ENCODE assay signal across 8 cellular contexts in genomic region chr3:16338124-16338523, GRCh38.
A peak's percentile ranks its signal among the peaks of the same experiment; 100 is the strongest.
DNase-seq lines count a peak whose midpoint lies in the region; ATAC-seq and TF ChIP-seq lines count a peak whose summit lies in the region.

No MANE protein-coding gene starts in this region.

- ATAC-seq in GM19351 (IDR thresholded peaks at IDR 0.05; ENCODE audit: unreplicated experiment) (peak; percentile 91), HG03196 (IDR thresholded peaks at IDR 0.05; ENCODE audit: unreplicated experiment) (peak; percentile 88), GM21360 (IDR thresholded peaks at IDR 0.05; ENCODE audit: unreplicated experiment) (no peak), GM18873 (IDR thresholded peaks at IDR 0.05; ENCODE audit: low FRiP score, unreplicated experiment) (no peak)

- DNase-seq in activated CD4-positive, alpha-beta T cell treated with anti-CD3 and anti-CD28 coated beads, Interleukin-2, amount 10 ng/mL, durations not matched to agents 24 days and 14 days, result peak; percentile 87
- peak; percentile 45 for DNase-seq in iris pigment epithelial cell (ENCODE audit: low read depth)
- no peak for DNase-seq in endothelial cell (ENCODE audit: low spot score)
- DNase-seq in mucosa of gallbladder (ENCODE audit: low spot score), result no peak

- intact Hi-C loops in activated CD4-positive, alpha-beta T cell treated with anti-CD3 and anti-CD28 coated beads, Interleukin-2, amount 10 ng/mL, durations not matched to agents 24 days and 14 days (cut with micrococcal nuclease), result loop anchor here (5.0 kb wide), 2 partner anchors 34 to 214 kb away; no protein-coding TSS in a partner anchor

- H3K36me3 Mint-ChIP-seq in activated CD4-positive, alpha-beta T cell treated with anti-CD3 and anti-CD28 coated beads, Interleukin-2, amount 10 ng/mL, durations not matched to agents 24 days and 14 days (ENCODE audit: low read depth), result peaks cover 56% of the 10 kb centered on the region
- peaks cover 27% of the 10 kb centered on the region for H3K36me3 Mint-ChIP-seq in endothelial cell (ENCODE audit: low read depth, unreplicated experiment)

- H3K9me3 Mint-ChIP-seq in activated CD4-positive, alpha-beta T cell treated with anti-CD3 and anti-CD28 coated beads, Interleukin-2, amount 10 ng/mL, durations not matched to agents 24 days and 14 days, result no peaks in the 10 kb centered on the region
- no peaks in the 10 kb centered on the region for H3K9me3 Mint-ChIP-seq in endothelial cell (ENCODE audit: unreplicated experiment)

- H3K27ac Mint-ChIP-seq in activated CD4-positive, alpha-beta T cell treated with anti-CD3 and anti-CD28 coated beads, Interleukin-2, amount 10 ng/mL, durations not matched to agents 24 days and 14 days, result peak overlapping the region; percentile 92
- H3K27ac Mint-ChIP-seq in endothelial cell (ENCODE audit: unreplicated experiment), result no peak overlapping the region

- peaks cover 36% of the 10 kb centered on the region for H3K4me1 Mint-ChIP-seq in activated CD4-positive, alpha-beta T cell treated with anti-CD3 and anti-CD28 coated beads, Interleukin-2, amount 10 ng/mL, durations not matched to agents 24 days and 14 days
- H3K4me1 Mint-ChIP-seq in endothelial cell (ENCODE audit: unreplicated experiment), result peaks cover 11% of the 10 kb centered on the region

- no peaks in the 10 kb centered on the region for H3K27me3 Mint-ChIP-seq in activated CD4-positive, alpha-beta T cell treated with anti-CD3 and anti-CD28 coated beads, Interleukin-2, amount 10 ng/mL, durations not matched to agents 24 days and 14 days
- peaks cover 7% of the 10 kb centered on the region for H3K27me3 Mint-ChIP-seq in endothelial cell (ENCODE audit: unreplicated experiment)

- TF ChIP-seq CTCF in endothelial cell (IDR thresholded peaks at IDR 0.05; ENCODE audit: unreplicated experiment), result no peak

- peak overlapping the region; percentile 76 for H3K4me3 Mint-ChIP-seq in activated CD4-positive, alpha-beta T cell treated with anti-CD3 and anti-CD28 coated beads, Interleukin-2, amount 10 ng/mL, durations not matched to agents 24 days and 14 days
- H3K4me3 Mint-ChIP-seq in endothelial cell (ENCODE audit: unreplicated experiment), result no peak overlapping the region

Comparison
In these comparisons a context has a peak if more than half of its experiments do, and no peak if none do; other contexts are left out.
1. ATAC-seq: peak in GM19351 (single experiment) and HG03196 (single experiment); none in GM21360 (single experiment) and GM18873 (single experiment).
2. DNase-seq: peak in activated CD4-positive, alpha-beta T cell treated with anti-CD3 and anti-CD28 coated beads, Interleukin-2, amount 10 ng/mL, durations not matched to agents 24 days and 14 days (single experiment) and iris pigment epithelial cell (single experiment); none in endothelial cell (single experiment) and mucosa of gallbladder (single experiment).